ENCODE assay signal across 8 cellular contexts in genomic region chr15:33194237-33194636, GRCh38. TPM values are rescaled to one million over a fixed set of nuclear protein-coding genes. Genes with fewer than 3 reads are reported as not detected.
DNase-seq lines count a peak whose midpoint lies in the region; ATAC-seq and TF ChIP-seq lines count a peak whose summit lies in the region.

No MANE protein-coding gene starts in this region.

- H4K5ac ChIP-seq in IMR-90 (ENCODE audit: low read depth, low read length): no peak overlapping the region

- no peak overlapping the region for H3K14ac ChIP-seq in IMR-90 (replicated peaks; ENCODE audit: low read depth, low read length)

- no peaks in the 10 kb centered on the region for H3K9me3 ChIP-seq in IMR-90 (ENCODE audit: control insufficient read depth, insufficient read depth, low read length)

- H3K4me3 ChIP-seq in AG10803 (ENCODE audit: low read length) (peak overlapping the region; percentile 74), IMR-90 (ENCODE audit: insufficient read depth, low read depth, low read length) (peak overlapping the region; percentile 38)

- no peak overlapping the region for H4K91ac ChIP-seq in IMR-90 (ENCODE audit: insufficient read depth, low read depth, low read length)

- intact Hi-C loops in IMR-90 (cut with micrococcal nuclease): no loop called here
- intact Hi-C loops in dendritic cell treated with granulocyte-macrophage colony-stimulating factor and Interleukin-4, amounts not matched to agents 40 ng/mL and 50 ng/mL, for 4 days (cut with micrococcal nuclease): loop anchor here (5.0 kb wide), 1 partner anchor 42 kb away; no protein-coding TSS in a partner anchor

- no peak overlapping the region for H3K23ac ChIP-seq in IMR-90 (ENCODE audit: low read depth, low read length)

- dilution Hi-C loops in IMR-90 (cut with HindIII; ENCODE audit: low sequenced_read_pairs, unreplicated experiment): no loop called here

- no peaks in the 10 kb centered on the region for H3K9me3 Mint-ChIP-seq in dendritic cell treated with granulocyte-macrophage colony-stimulating factor and Interleukin-4, amounts not matched to agents 40 ng/mL and 50 ng/mL, for 4 days
- H3K9me3 Mint-ChIP-seq in natural killer cell treated with Interleukin-12 subunit alpha and Interleukin-12 subunit beta and Interleukin-15 and Interleukin-18, amount 100 ng/mL, for 72 hours: no peaks in the 10 kb centered on the region

- CTCF ChIA-PET in IMR-90 (lab: Yijun Ruan, JAX): no interaction called here

- in situ Hi-C loops in IMR-90 (cut with MboI; ENCODE audit: low sequenced_read_pairs): no loop called here

- H3K27ac Mint-ChIP-seq in dendritic cell treated with granulocyte-macrophage colony-stimulating factor and Interleukin-4, amounts not matched to agents 40 ng/mL and 50 ng/mL, for 4 days: peak overlapping the region; percentile 89
- no peak overlapping the region for H3K27ac Mint-ChIP-seq in natural killer cell treated with Interleukin-12 subunit alpha and Interleukin-12 subunit beta and Interleukin-15 and Interleukin-18, amount 100 ng/mL, for 72 hours

- TF ChIP-seq RAD21 in IMR-90 (IDR thresholded peaks at IDR 0.05; ENCODE audit: low read length): no peak

- peaks cover 2% of the 10 kb centered on the region; the same call in 1 of the 2 replicates for H3K4me1 ChIP-seq in IMR-90 (ENCODE audit: control insufficient read depth, insufficient read depth, low read length)

- H2BK5ac ChIP-seq in IMR-90 (ENCODE audit: low read depth, low read length, poor library complexity, severe bottlenecking): no peak overlapping the region

- H3K9me1 ChIP-seq in IMR-90 (ENCODE audit: insufficient read depth, low read length): 0 out of 2 replicates have a peak, but pooled peaks cover 3% of the 10 kb centered on the region

- WGBS in IMR-90 (ENCODE audit: extremely low coverage in 2 of 2, insufficient read length in 1 of 2), 2 experiments: 24% methylated on average over 5 of the region's 17 CpGs; no CpG with 5 or more reads in 1 of the 2 experiments

- ATAC-seq in IMR-90 (ENCODE audit: low read depth): no peak
- ATAC-seq in natural killer cell treated with Interleukin-12 subunit alpha and Interleukin-12 subunit beta and Interleukin-15 and Interleukin-18, amount 100 ng/mL, for 72 hours: no peak
- no peak for ATAC-seq in HG02885 (IDR thresholded peaks at IDR 0.05; ENCODE audit: poor library complexity, unreplicated experiment)
- ATAC-seq in GM19328 (IDR thresholded peaks at IDR 0.05; ENCODE audit: unreplicated experiment): no peak
- ATAC-seq in GM18873 (IDR thresholded peaks at IDR 0.05; ENCODE audit: low FRiP score, unreplicated experiment): no peak

- no peak overlapping the region for H4K8ac ChIP-seq in IMR-90 (ENCODE audit: low read depth in 2 of 2, low read length in 2 of 2)

- BruUV-seq in IMR-90 (replicated peaks; lab: Mats Ljungman, UMichigan): no TSS peak

- H2AFZ ChIP-seq in IMR-90 (replicated peaks; ENCODE audit: low read length, poor library complexity): peak overlapping the region; percentile 99

- no peak overlapping the region for H2BK120ac ChIP-seq in IMR-90 (ENCODE audit: low read depth, low read length)

- H3K4me3 Mint-ChIP-seq in dendritic cell treated with granulocyte-macrophage colony-stimulating factor and Interleukin-4, amounts not matched to agents 40 ng/mL and 50 ng/mL, for 4 days: peak overlapping the region; percentile 78
- peak overlapping the region; percentile 67 for H3K4me3 Mint-ChIP-seq in natural killer cell treated with Interleukin-12 subunit alpha and Interleukin-12 subunit beta and Interleukin-15 and Interleukin-18, amount 100 ng/mL, for 72 hours

- TF ChIP-seq CTCF in AG10803 (conservative IDR thresholded peaks at IDR 0.05; ENCODE audit: low read length) (no peak), IMR-90 (conservative IDR thresholded peaks at IDR 0.05; ENCODE audit: low read depth, low read length) (no peak)

- H3K27ac ChIP-seq in IMR-90 (ENCODE audit: insufficient read depth, low read length): no peak overlapping the region

- DNase-seq in AG10803 (ENCODE audit: low read depth) (peak; percentile 1), IMR-90 (no peak), HUDEP-2 (lab: John Stamatoyannopoulos, UW; ENCODE audit: unreplicated experiment in 76 of 76) (no peak)
- no peak for DNase-seq in natural killer cell treated with Interleukin-12 subunit alpha and Interleukin-12 subunit beta and Interleukin-15 and Interleukin-18, amount 100 ng/mL, for 72 hours (ENCODE audit: low spot score)

- H2BK15ac ChIP-seq in IMR-90 (ENCODE audit: low read depth, low read length): no peak overlapping the region

- no peak overlapping the region for H3K56ac ChIP-seq in IMR-90 (ENCODE audit: extremely low read depth, insufficient read depth, low read length)

- H3K9ac ChIP-seq in IMR-90 (ENCODE audit: low read depth, low read length): no peak overlapping the region

- no peak overlapping the region for H2AK5ac ChIP-seq in IMR-90 (ENCODE audit: low read depth, low read length)

- no peak overlapping the region for H3K4ac ChIP-seq in IMR-90 (ENCODE audit: low read depth, low read length)

- no peak overlapping the region for H3K18ac ChIP-seq in IMR-90 (ENCODE audit: low read depth, low read length)

- peak overlapping the region; percentile 66 for H3K4me2 ChIP-seq in IMR-90 (ENCODE audit: low read depth, low read length)

- peaks cover 34% of the 10 kb centered on the region for H3K27me3 ChIP-seq in IMR-90 (ENCODE audit: control insufficient read depth, insufficient read depth, low read length)

- no peak for TF ChIP-seq POLR2A in IMR-90 (IDR thresholded peaks at IDR 0.05; ENCODE audit: low read depth, low read length)

- no peaks in the 10 kb centered on the region for H3K79me1 ChIP-seq in IMR-90 (ENCODE audit: low read depth in 1 of 2, low read length in 2 of 2)

- H3K36me3 ChIP-seq in IMR-90 (ENCODE audit: control insufficient read depth, insufficient read depth, low read length): no peaks in the 10 kb centered on the region

- H3K27me3 Mint-ChIP-seq in dendritic cell treated with granulocyte-macrophage colony-stimulating factor and Interleukin-4, amounts not matched to agents 40 ng/mL and 50 ng/mL, for 4 days: peaks cover 30% of the 10 kb centered on the region
- H3K27me3 Mint-ChIP-seq in natural killer cell treated with Interleukin-12 subunit alpha and Interleukin-12 subunit beta and Interleukin-15 and Interleukin-18, amount 100 ng/mL, for 72 hours: peaks cover 8 to 16% of the 10 kb centered on the region in 2 donors

- H4K20me1 ChIP-seq in IMR-90 (ENCODE audit: insufficient read depth, low read length): no peaks in the 10 kb centered on the region

- peaks cover 17% of the 10 kb centered on the region for H3K4me1 Mint-ChIP-seq in dendritic cell treated with granulocyte-macrophage colony-stimulating factor and Interleukin-4, amounts not matched to agents 40 ng/mL and 50 ng/mL, for 4 days (ENCODE audit: low read depth)
- peaks cover 9 to 10% of the 10 kb centered on the region in 2 donors for H3K4me1 Mint-ChIP-seq in natural killer cell treated with Interleukin-12 subunit alpha and Interleukin-12 subunit beta and Interleukin-15 and Interleukin-18, amount 100 ng/mL, for 72 hours (ENCODE audit: low read depth in 2 of 2)

- H2AK9ac ChIP-seq in IMR-90 (replicated peaks; ENCODE audit: low read depth, low read length, poor library complexity): no peak overlapping the region

- POLR2A ChIA-PET in IMR-90 (lab: Charles Lee; ENCODE audit: unreplicated experiment): no interaction called here

- H3K36me3 Mint-ChIP-seq in dendritic cell treated with granulocyte-macrophage colony-stimulating factor and Interleukin-4, amounts not matched to agents 40 ng/mL and 50 ng/mL, for 4 days (ENCODE audit: low read depth): no peaks in the 10 kb centered on the region
- H3K36me3 Mint-ChIP-seq in natural killer cell treated with Interleukin-12 subunit alpha and Interleukin-12 subunit beta and Interleukin-15 and Interleukin-18, amount 100 ng/mL, for 72 hours: no peaks in the 10 kb centered on the region

- H2BK20ac ChIP-seq in IMR-90 (ENCODE audit: low read depth, low read length): no peak overlapping the region

TF ChIP-seq in IMR-90, 13 proteins besides CTCF, POLR2A, EP300 and RAD21:
- TF ChIP-seq ELK1 (IDR thresholded peaks at IDR 0.05; ENCODE audit: borderline replicate concordance, low read depth, low read length) (no peak), NFE2L2 (IDR thresholded peaks at IDR 0.05; ENCODE audit: low read depth, low read length) (no peak), RFX5 (IDR thresholded peaks at IDR 0.05; ENCODE audit: low read depth, low read length) (no peak), MXI1 (IDR thresholded peaks at IDR 0.05; ENCODE audit: borderline replicate concordance, low read depth, low read length) (no peak), MAZ (IDR thresholded peaks at IDR 0.05; ENCODE audit: borderline replicate concordance, low read depth, low read length) (no peak), FOS (IDR thresholded peaks at IDR 0.05; ENCODE audit: low read depth, low read length) (no peak), RCOR1 (IDR thresholded peaks at IDR 0.05; ENCODE audit: insufficient replicate concordance, low read length) (no peak), CHD1 (IDR thresholded peaks at IDR 0.05; ENCODE audit: low read depth, low read length) (no peak), MAFK (IDR thresholded peaks at IDR 0.05; ENCODE audit: low read depth, low read length) (no peak)
- TF ChIP-seq, protein P1, sequence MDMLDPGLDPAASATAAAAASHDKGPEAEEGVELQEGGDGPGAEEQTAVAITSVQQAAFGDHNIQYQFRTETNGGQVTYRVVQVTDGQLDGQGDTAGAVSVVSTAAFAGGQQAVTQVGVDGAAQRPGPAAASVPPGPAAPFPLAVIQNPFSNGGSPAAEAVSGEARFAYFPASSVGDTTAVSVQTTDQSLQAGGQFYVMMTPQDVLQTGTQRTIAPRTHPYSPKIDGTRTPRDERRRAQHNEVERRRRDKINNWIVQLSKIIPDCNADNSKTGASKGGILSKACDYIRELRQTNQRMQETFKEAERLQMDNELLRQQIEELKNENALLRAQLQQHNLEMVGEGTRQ (IDR thresholded peaks at IDR 0.05; ENCODE audit: low read depth, low read length): no peak
TF ChIP-seq in IMR-90: peak in this region for 0.

RNA-seq across cellular contexts. Expression of gene FMN1, which starts 0.3 kb away (rescaled TPM):
- total RNA-seq in IMR-90 (2012; rRNA removed): 17.6 and 29.4 TPM in 2 replicates
- 6.4 and 7.3 TPM in 2 replicates for polyA plus RNA-seq in IMR-90 (2012; rRNA removed)
- 1.3 and 2.7 TPM in 2 replicates for polyA plus RNA-seq in IMR-90 (2012; cell fraction: cytosol; rRNA removed)
- 3.5 and 18.2 TPM in 2 replicates for polyA plus RNA-seq in IMR-90 (2012; cell fraction: nucleus; rRNA removed; ENCODE audit: low replicate concordance)
- total RNA-seq in natural killer cell treated with Interleukin-12 subunit alpha and Interleukin-12 subunit beta and Interleukin-15 and Interleukin-18, amount 100 ng/mL, for 72 hours: 1 to 10 TPM in 1 of 2 donors, under 1 TPM in 1; 0.55 to 2.6 TPM
